1 cellular context compared by ENCODE assay signal in the genomic region with DNA sequence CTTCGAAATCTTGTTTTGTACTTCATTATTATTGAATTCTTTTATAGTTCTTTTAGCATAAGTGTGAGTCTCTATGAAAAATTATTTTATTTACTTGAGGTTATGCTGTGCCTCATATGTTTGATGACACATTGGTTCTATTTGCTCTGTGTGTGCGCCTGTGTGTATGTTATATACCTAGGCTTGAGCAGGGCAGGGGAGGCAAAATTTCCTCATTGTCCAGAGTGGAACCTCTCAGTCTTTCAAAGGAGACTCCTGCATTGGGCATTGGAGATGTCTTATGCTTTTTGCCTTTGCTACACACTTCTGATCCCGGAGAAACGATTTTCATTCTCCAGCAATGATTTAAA.
TF ChIP-seq lines count a peak whose summit lies in the region.

No MANE protein-coding gene starts in this region.

TF ChIP-seq in IMR-90, 13 proteins besides CTCF, POLR2A, EP300 and RAD21 (continued from another document):
- TF ChIP-seq, protein P1, sequence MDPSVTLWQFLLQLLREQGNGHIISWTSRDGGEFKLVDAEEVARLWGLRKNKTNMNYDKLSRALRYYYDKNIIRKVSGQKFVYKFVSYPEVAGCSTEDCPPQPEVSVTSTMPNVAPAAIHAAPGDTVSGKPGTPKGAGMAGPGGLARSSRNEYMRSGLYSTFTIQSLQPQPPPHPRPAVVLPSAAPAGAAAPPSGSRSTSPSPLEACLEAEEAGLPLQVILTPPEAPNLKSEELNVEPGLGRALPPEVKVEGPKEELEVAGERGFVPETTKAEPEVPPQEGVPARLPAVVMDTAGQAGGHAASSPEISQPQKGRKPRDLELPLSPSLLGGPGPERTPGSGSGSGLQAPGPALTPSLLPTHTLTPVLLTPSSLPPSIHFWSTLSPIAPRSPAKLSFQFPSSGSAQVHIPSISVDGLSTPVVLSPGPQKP (IDR thresholded peaks at IDR 0.05; ENCODE audit: borderline replicate concordance, low read depth, low read length) = no peak
